ENCODE assay signal across 8 cellular contexts in genomic region chr11:117816151-117816741, GRCh38. TPM values are rescaled to one million over a fixed set of nuclear protein-coding genes. Genes with fewer than 3 reads are reported as not detected.
DNase-seq lines count a peak whose midpoint lies in the region; ATAC-seq and TF ChIP-seq lines count a peak whose summit lies in the region.

No MANE protein-coding gene starts in this region.

- peak; percentile 49 for ATAC-seq in SK-N-SH treated with all-trans-retinoic acid at 6 μM for 48 hours
- ATAC-seq in left cardiac atrium, result peak; percentile 8 to 17

- H3K27ac ChIP-seq in stomach, result peak overlapping the region; percentile 47 to 80 (median 73)

- no peaks in the 10 kb centered on the region for H3K9me3 ChIP-seq in stomach

- H3K36me3 ChIP-seq in stomach, result no peaks in the 10 kb centered on the region

- TF ChIP-seq POLR2A in stomach (IDR thresholded peaks at IDR 0.05), result no peak

- intact Hi-C loops in left cardiac atrium (cut with DNase I) (loop anchor here in 1 of 2 donors (5.0 kb wide), 1 partner anchor 374 kb away; no protein-coding TSS in a partner anchor), stomach (cut with DNase I; ENCODE audit: low total_unique reads) (loop anchor here (5.0 kb wide), 1 partner anchor 389 kb away; no protein-coding TSS in a partner anchor)

- peak overlapping the region in 1 of 4 donors; percentile 22 for H3K4me3 ChIP-seq in stomach

- TF ChIP-seq CTCF in stomach (IDR thresholded peaks at IDR 0.05), result no peak

- peak; percentile 56 to 68 for DNase-seq in NCI-H2081 (lab: John Stamatoyannopoulos, UW)
- DNase-seq in NCI-H2081 treated with DMSO at 0.1 percent for 48 hours (lab: John Stamatoyannopoulos, UW), result no peak
- DNase-seq in left cardiac atrium, result peak; percentile 33
- DNase-seq in stomach, result no peak
- no peak for DNase-seq in NCI-H1436 treated with DMSO at 0.1 percent for 48 hours (lab: John Stamatoyannopoulos, UW)
- no peak for DNase-seq in activated CD4-positive, alpha-beta T cell treated with anti-CD3 and anti-CD28 coated beads, Interleukin-2, amount 50 U/mL, for 4 hours
- DNase-seq in activated CD4-positive, alpha-beta T cell treated with anti-CD3 and anti-CD28 coated beads, Interleukin-2, amount 50 U/mL, for 48 hours, result no peak

- no peak for TF ChIP-seq EP300 in stomach (IDR thresholded peaks at IDR 0.05)

- 72 to 84% (median 78%) methylated on average over 13 to 20 of the region's 20 CpGs for WGBS in stomach, 5 donors

- H3K27me3 ChIP-seq in stomach, result peaks cover 0 to under 1% (median 0%) of the 10 kb centered on the region in 3 donors

- H3K4me1 ChIP-seq in stomach, result peaks cover 26 to 51% (median 36%) of the 10 kb centered on the region in 4 donors

TF ChIP-seq in SK-N-SH treated with all-trans-retinoic acid at 6 μM for 48 hours, 23 proteins besides CTCF, POLR2A, EP300 and RAD21:
- TF ChIP-seq TCF4 (CRISPR knock-in tag; IDR thresholded peaks at IDR 0.05; ENCODE audit: borderline replicate concordance) (no peak), OSR1 (CRISPR knock-in tag; IDR thresholded peaks at IDR 0.05) (no peak), ZNF565 (CRISPR knock-in tag; conservative IDR thresholded peaks at IDR 0.05; ENCODE audit: low read depth) (no peak), ZFP30 (CRISPR knock-in tag; IDR thresholded peaks at IDR 0.05) (no peak), ISL1 (CRISPR knock-in tag; IDR thresholded peaks at IDR 0.05) (no peak), ZC3H10 (CRISPR knock-in tag; IDR thresholded peaks at IDR 0.05) (no peak), PATZ1 (CRISPR knock-in tag; IDR thresholded peaks at IDR 0.05; ENCODE audit: borderline replicate concordance) (no peak), ARNTL (CRISPR knock-in tag; IDR thresholded peaks at IDR 0.05; ENCODE audit: borderline replicate concordance, low read depth) (no peak), CSDC2 (CRISPR knock-in tag; IDR thresholded peaks at IDR 0.05) (no peak), RARB (CRISPR knock-in tag; IDR thresholded peaks at IDR 0.05) (no peak), CSRNP3 (CRISPR knock-in tag; IDR thresholded peaks at IDR 0.05) (no peak), SNAI2 (CRISPR knock-in tag; IDR thresholded peaks at IDR 0.05) (no peak), POU6F1 (CRISPR knock-in tag; IDR thresholded peaks at IDR 0.05; ENCODE audit: borderline replicate concordance, low read depth) (no peak), PPARA (CRISPR knock-in tag; IDR thresholded peaks at IDR 0.05; ENCODE audit: borderline replicate concordance) (no peak), ESRRG (CRISPR knock-in tag; IDR thresholded peaks at IDR 0.05) (no peak), ZNF8 (CRISPR knock-in tag; IDR thresholded peaks at IDR 0.05) (no peak)

RNA-seq across cellular contexts. Expression of gene FXYD2, which starts 8.3 kb away (rescaled TPM):
- 1 to 10 TPM; 1.6 to 1.9 TPM for total RNA-seq in left cardiac atrium
- 1 to 10 TPM in 1 of 5 donors, under 1 TPM in 1, not detected in 3; 0.45 to 7.0 TPM for total RNA-seq in stomach
- 1 to 10 TPM; 1.0 to 7.8 (median 4.0) TPM for polyA plus RNA-seq in stomach

RNA-seq across cellular contexts. Expression of gene DSCAML1, which starts 19.2 kb away (rescaled TPM):
- total RNA-seq in left cardiac atrium (under 1 TPM; 0.76 to 0.88 TPM), stomach (1 to 10 TPM in 2 of 5 donors, under 1 TPM in 3; 0.14 to 2.9 (median 0.45) TPM)
- polyA plus RNA-seq in stomach, result under 1 TPM; 0.08 to 0.75 (median 0.46) TPM

Comparison
In these comparisons a context has a peak if more than half of its experiments do, and no peak if none do; other contexts are left out.
1. DNase-seq: peak in NCI-H2081 (2 of 2) and left cardiac atrium (single experiment); none in NCI-H2081 treated with DMSO at 0.1 percent for 48 hours (single experiment), stomach (single experiment), NCI-H1436 treated with DMSO at 0.1 percent for 48 hours (single experiment), activated CD4-positive, alpha-beta T cell treated with anti-CD3 and anti-CD28 coated beads, Interleukin-2, amount 50 U/mL, for 4 hours (0 of 2) and activated CD4-positive, alpha-beta T cell treated with anti-CD3 and anti-CD28 coated beads, Interleukin-2, amount 50 U/mL, for 48 hours (0 of 2).